In genomic region chr15:39594764-39595620, GRCh38 we compare ENCODE assay signal across 19 cellular contexts. TPM values are rescaled to one million over a fixed set of nuclear protein-coding genes. Genes with fewer than 3 reads are reported as not detected.
DNase-seq lines count a peak whose midpoint lies in the region; ATAC-seq, FAIRE-seq and TF ChIP-seq lines count a peak whose summit lies in the region.
"Had no signal": no experiment of that assay in that cellular context is flagged by ENCODE, and none has a peak within 500 bp of the region (broad histone marks: within the 10 kb centered on the region; RNA-seq: fewer than 3 reads in every experiment).

No MANE protein-coding gene starts in this region.

- peak overlapping the region; percentile 8 for H3K4me2 ChIP-seq in astrocyte (ENCODE audit: low read length)

- H3K4me3 ChIP-seq in astrocyte (ENCODE audit: insufficient read depth, low read depth, low read length) (no peak overlapping the region), fibroblast of the aortic adventitia (ENCODE audit: low read depth, low read length) (no peak overlapping the region)
- H3K4me3 ChIP-seq: GM12878, ovary had no signal

- H3K27me3 Mint-ChIP-seq in astrocyte (ENCODE audit: low read depth, unreplicated experiment) = no peaks in the 10 kb centered on the region
- no peaks in the 10 kb centered on the region for H3K27me3 Mint-ChIP-seq in progenitor cell of endocrine pancreas
- H3K27me3 Mint-ChIP-seq in stimulated activated memory B cell treated with anti-CD40 and anti-IgM and Interleukin-4, amounts not matched to agents 10 μg/mL and 1 μg/mL and 100 μg/mL, for 72 hours = no peaks in the 10 kb centered on the region
- H3K27me3 Mint-ChIP-seq: central memory CD8-positive, alpha-beta T cell had no signal

- TF ChIP-seq CTCF in astrocyte (IDR thresholded peaks at IDR 0.05; ENCODE audit: insufficient read depth, low read depth, low read length) = no peak
- TF ChIP-seq CTCF in fibroblast of the aortic adventitia (IDR thresholded peaks at IDR 0.05; ENCODE audit: insufficient read depth, low read length) = no peak
- TF ChIP-seq CTCF in progenitor cell of endocrine pancreas (IDR thresholded peaks at IDR 0.05; ENCODE audit: unreplicated experiment) = no peak
- no peak for TF ChIP-seq CTCF in GM13977 (IDR thresholded peaks at IDR 0.05; ENCODE audit: extremely low read depth, insufficient read depth, missing control alignments)

- H3K27ac ChIP-seq in astrocyte (ENCODE audit: low read depth, low read length) = no peak overlapping the region
- H3K27ac ChIP-seq: ovary had no signal

- H3K4me1 Mint-ChIP-seq in astrocyte (ENCODE audit: low read depth, unreplicated experiment) = peaks cover 30% of the 10 kb centered on the region
- H3K4me1 Mint-ChIP-seq in progenitor cell of endocrine pancreas (ENCODE audit: low read depth) = peaks cover 1% of the 10 kb centered on the region
- no peaks in the 10 kb centered on the region for H3K4me1 Mint-ChIP-seq in stimulated activated memory B cell treated with anti-CD40 and anti-IgM and Interleukin-4, amounts not matched to agents 10 μg/mL and 1 μg/mL and 100 μg/mL, for 72 hours
- H3K4me1 Mint-ChIP-seq: CD14-positive monocyte had no signal

- no peak overlapping the region for H2AFZ ChIP-seq in astrocyte (ENCODE audit: low read depth, low read length)

- H3K9me3 Mint-ChIP-seq in astrocyte (ENCODE audit: unreplicated experiment) (no peaks in the 10 kb centered on the region), progenitor cell of endocrine pancreas (ENCODE audit: low read depth) (no peaks in the 10 kb centered on the region)
- H3K9me3 Mint-ChIP-seq in stimulated activated memory B cell treated with anti-CD40 and anti-IgM and Interleukin-4, amounts not matched to agents 10 μg/mL and 1 μg/mL and 100 μg/mL, for 72 hours = no peaks in the 10 kb centered on the region
- H3K9me3 Mint-ChIP-seq: activated naive CD4-positive, alpha-beta T cell treated with anti-CD3 and anti-CD28 coated beads, Interleukin-2, amount 50 U/mL, for 72 hours; CD14-positive monocyte; central memory CD8-positive, alpha-beta T cell had no signal

- in situ Hi-C loops in GM13977 (cut with MboI; ENCODE audit: low pct_unique_long_range_greater_than_20kb, low sequenced_read_pairs, unreplicated experiment) = loop anchor here (25.0 kb wide), 2 partner anchors 233 to 483 kb away; no protein-coding TSS in a partner anchor

- DNase-seq in EL = peak; percentile 70
- DNase-seq in astrocyte (ENCODE audit: low read depth) = peak; percentile 49
- DNase-seq in fibroblast of the aortic adventitia (ENCODE audit: low read depth) = peak; percentile 44
- DNase-seq in progenitor cell of endocrine pancreas (ENCODE audit: low spot score, unreplicated experiment) = no peak
- no peak for DNase-seq in HEK293T (ENCODE audit: extremely low spot score)
- no peak for DNase-seq in frontal cortex (ENCODE audit: low spot score in 2 of 2)
- DNase-seq in GM13977 (ENCODE audit: low spot score) = no peak
- DNase-seq: Kasumi-1, mesendoderm, NCI-H1694, NCI-H510A, ovary, substantia nigra had no signal

- no peaks in the 10 kb centered on the region for H3K9me3 ChIP-seq in astrocyte (ENCODE audit: insufficient read depth, low read depth, low read length)
- H3K9me3 ChIP-seq: ovary had no signal

- POLR2A ChIA-PET in HEK293T (lab: Yijun Ruan, JAX) = no interaction called here

- H3K36me3 Mint-ChIP-seq in astrocyte (ENCODE audit: low read depth, unreplicated experiment) = peaks cover 28% of the 10 kb centered on the region
- H3K36me3 Mint-ChIP-seq in progenitor cell of endocrine pancreas (ENCODE audit: insufficient read depth) = peaks cover 12% of the 10 kb centered on the region
- no peaks in the 10 kb centered on the region for H3K36me3 Mint-ChIP-seq in stimulated activated memory B cell treated with anti-CD40 and anti-IgM and Interleukin-4, amounts not matched to agents 10 μg/mL and 1 μg/mL and 100 μg/mL, for 72 hours
- H3K36me3 Mint-ChIP-seq: activated naive CD4-positive, alpha-beta T cell treated with anti-CD3 and anti-CD28 coated beads, Interleukin-2, amount 50 U/mL, for 72 hours had no signal

- H3K36me3 ChIP-seq in astrocyte (ENCODE audit: insufficient read depth, low read length) = peaks cover 70% of the 10 kb centered on the region
- H3K36me3 ChIP-seq: ovary had no signal

- CTCF ChIA-PET in HEK293T (lab: Yijun Ruan, JAX) = no interaction called here

- H3K27ac Mint-ChIP-seq in astrocyte (ENCODE audit: unreplicated experiment) (no peak overlapping the region), progenitor cell of endocrine pancreas (peak overlapping the region; percentile 60)
- H3K27ac Mint-ChIP-seq in stimulated activated memory B cell treated with anti-CD40 and anti-IgM and Interleukin-4, amounts not matched to agents 10 μg/mL and 1 μg/mL and 100 μg/mL, for 72 hours = no peak overlapping the region
- H3K27ac Mint-ChIP-seq: activated naive CD4-positive, alpha-beta T cell treated with anti-CD3 and anti-CD28 coated beads, Interleukin-2, amount 50 U/mL, for 72 hours had no signal

- H3K4me3 Mint-ChIP-seq in astrocyte (ENCODE audit: unreplicated experiment) = no peak overlapping the region
- no peak overlapping the region for H3K4me3 Mint-ChIP-seq in progenitor cell of endocrine pancreas (ENCODE audit: low read depth)
- no peak overlapping the region for H3K4me3 Mint-ChIP-seq in stimulated activated memory B cell treated with anti-CD40 and anti-IgM and Interleukin-4, amounts not matched to agents 10 μg/mL and 1 μg/mL and 100 μg/mL, for 72 hours
- H3K4me3 Mint-ChIP-seq: CD14-positive monocyte had no signal

- peaks cover 59% of the 10 kb centered on the region for H4K20me1 ChIP-seq in astrocyte (ENCODE audit: insufficient read depth, low read length)

- H3K79me2 ChIP-seq in astrocyte (ENCODE audit: insufficient read depth, low read length) = no peaks in the 10 kb centered on the region

- H3K27me3 ChIP-seq in astrocyte (ENCODE audit: insufficient read depth, low read length) = no peaks in the 10 kb centered on the region
- H3K27me3 ChIP-seq: ovary had no signal

- FAIRE-seq in astrocyte (lab: Jason Lieb, UNC) = peak; percentile 62
- no peak for FAIRE-seq in frontal cortex (lab: Jason Lieb, UNC)
- FAIRE-seq: GM12878 had no signal

- ATAC-seq in stimulated activated memory B cell treated with anti-CD40 and anti-IgM and Interleukin-4, amounts not matched to agents 10 μg/mL and 1 μg/mL and 100 μg/mL, for 72 hours = no peak
- ATAC-seq: HCT116 had no signal

- peak overlapping the region; percentile 13 for H3K9ac ChIP-seq in astrocyte (ENCODE audit: low read length)

- peaks cover 17% of the 10 kb centered on the region for H3K4me1 ChIP-seq in astrocyte (ENCODE audit: insufficient read depth, low read length)

TF ChIP-seq in HEK293T, 16 proteins besides CTCF, POLR2A, EP300 and RAD21:
- TF ChIP-seq TARDBP (IDR thresholded peaks at IDR 0.05) (no peak), FOXM1 (IDR thresholded peaks at IDR 0.05; ENCODE audit: borderline replicate concordance) (no peak), HDGF (IDR thresholded peaks at IDR 0.05; ENCODE audit: borderline replicate concordance) (no peak), LEF1 (IDR thresholded peaks at IDR 0.05; ENCODE audit: borderline replicate concordance) (no peak), FOXK2 (IDR thresholded peaks at IDR 0.05) (no peak), ARNT (IDR thresholded peaks at IDR 0.05) (no peak), BHLHE40 (IDR thresholded peaks at IDR 0.05; ENCODE audit: borderline replicate concordance) (no peak), CTBP1 (IDR thresholded peaks at IDR 0.05; ENCODE audit: borderline replicate concordance) (no peak), L3MBTL2 (conservative IDR thresholded peaks at IDR 0.05) (no peak), FOXA1 (IDR thresholded peaks at IDR 0.05) (no peak), PKNOX1 (IDR thresholded peaks at IDR 0.05) (no peak), ZNF384 (IDR thresholded peaks at IDR 0.05) (no peak), NFRKB (IDR thresholded peaks at IDR 0.05) (no peak)

RNA-seq across cellular contexts. Expression of gene THBS1, which starts 14.1 kb away (rescaled TPM):
- total RNA-seq in astrocyte = 720 and 820 TPM in 2 replicates
- 141 and 353 TPM in 2 replicates for total RNA-seq in fibroblast of the aortic adventitia (ENCODE audit: low replicate concordance)
- total RNA-seq in progenitor cell of endocrine pancreas = 22.9 and 34.6 TPM in 2 replicates
- total RNA-seq in frontal cortex = 57.1 TPM

Comparison
In these comparisons a context has a peak if more than half of its experiments do, and no peak if none do; other contexts are left out.
1. DNase-seq: peak in EL (single experiment), astrocyte (single experiment) and fibroblast of the aortic adventitia (single experiment); none in progenitor cell of endocrine pancreas (single experiment), HEK293T (single experiment), frontal cortex (0 of 2) and GM13977 (single experiment).